Comparison of ENCODE assay signal across 13 cellular contexts in genomic region chr11:10390375-10390774, GRCh38.
"Had no signal": no experiment of that assay in that cellular context is flagged by ENCODE, and none has a peak within 500 bp of the region (broad histone marks: within the 10 kb centered on the region; RNA-seq: fewer than 3 reads in every experiment).

No MANE protein-coding gene starts in this region.

- H3K27ac ChIP-seq: hepatocyte, transverse colon had no signal

- H3K9me3 ChIP-seq: transverse colon had no signal

- H3K79me2 ChIP-seq: hepatocyte had no signal

- ATAC-seq: activated T-cell treated with anti-CD3 and anti-CD28 coated beads, Interleukin-2, amount 50 U/mL, for 72 hours; right cardiac atrium; stimulated activated effector memory CD8-positive, alpha-beta T cell treated with anti-CD3 and anti-CD28 coated beads, Interleukin-12 subunit alpha, Interleukin-12 subunit beta, amount 100 ng/mL, for 72 hours had no signal

- DNase-seq: activated CD4-positive, alpha-beta memory T cell treated with anti-CD3 and anti-CD28 coated beads for 36 hours; activated CD4-positive, alpha-beta T cell treated with anti-CD3 and anti-CD28 coated beads for 1 hour; activated naive CD8-positive, alpha-beta T cell treated with anti-CD3 and anti-CD28 coated beads, Interleukin-2, amount 10 ng/mL, durations not matched to agents 7 days and 5 days; activated T-cell treated with anti-CD3 and anti-CD28 coated beads, Interleukin-2, amount 50 U/mL, for 72 hours; aorta; midbrain; posterior cingulate gyrus; transverse colon had no signal

- H3K4me3 ChIP-seq: hepatocyte, lung, smooth muscle cell, transverse colon had no signal

- H2AFZ ChIP-seq: hepatocyte had no signal

- H3K36me3 ChIP-seq: transverse colon had no signal

- H3K27me3 ChIP-seq: hepatocyte, transverse colon had no signal

- H3K4me2 ChIP-seq: hepatocyte, smooth muscle cell had no signal
